ENCODE assay signal across 21 cellular contexts in the genomic region with DNA sequence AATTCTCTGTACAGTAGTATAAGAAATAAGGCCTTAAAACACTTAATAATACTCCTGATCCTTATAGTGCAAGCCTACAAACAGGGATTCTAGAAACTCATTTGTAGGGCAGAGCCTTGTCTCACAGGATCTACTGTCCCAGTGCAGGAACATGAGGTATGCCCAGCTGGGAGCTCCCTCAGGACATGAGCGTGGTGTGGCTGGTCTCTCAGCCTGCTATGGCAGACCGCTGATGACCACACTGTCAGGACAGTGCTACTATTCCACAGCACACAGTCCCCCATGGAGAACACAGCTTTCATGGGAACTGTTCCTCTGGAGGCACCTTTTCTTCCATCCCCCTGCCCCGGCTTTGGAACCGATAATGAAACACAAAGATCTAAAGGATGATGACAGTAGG.
"Had no signal": no experiment of that assay in that cellular context is flagged by ENCODE, and none has a peak within 500 bp of the region (broad histone marks: within the 10 kb centered on the region; RNA-seq: fewer than 3 reads in every experiment).

No MANE protein-coding gene starts in this region.

- DNase-seq: Karpas-422, KG1, MG63, NCI-H1092 treated with DMSO at 0.1 percent for 48 hours, NCI-H1436, NCI-H187, NCI-H2029, NCI-H2081 treated with DMSO at 0.1 percent for 48 hours, NCI-H2171, NCI-H226, NCI-H446, NCI-H510A, NCI-H524 treated with DMSO at 0.1 percent for 48 hours, NCI-H69, NCI-H774, SHP77, SK-N-SH, SW 1271 had no signal

- H3K9ac ChIP-seq: SK-N-SH had no signal

- H3K27me3 ChIP-seq: MG63 had no signal

- H3K4me3 ChIP-seq: MG63 had no signal

- H3K9me3 ChIP-seq: MG63, SK-N-SH had no signal

- H3K4me2 ChIP-seq: SK-N-SH had no signal

- H3K27ac ChIP-seq: HL-60, RWPE1 had no signal

- FAIRE-seq: HTR-8/SVneo had no signal
